In the genomic region with DNA sequence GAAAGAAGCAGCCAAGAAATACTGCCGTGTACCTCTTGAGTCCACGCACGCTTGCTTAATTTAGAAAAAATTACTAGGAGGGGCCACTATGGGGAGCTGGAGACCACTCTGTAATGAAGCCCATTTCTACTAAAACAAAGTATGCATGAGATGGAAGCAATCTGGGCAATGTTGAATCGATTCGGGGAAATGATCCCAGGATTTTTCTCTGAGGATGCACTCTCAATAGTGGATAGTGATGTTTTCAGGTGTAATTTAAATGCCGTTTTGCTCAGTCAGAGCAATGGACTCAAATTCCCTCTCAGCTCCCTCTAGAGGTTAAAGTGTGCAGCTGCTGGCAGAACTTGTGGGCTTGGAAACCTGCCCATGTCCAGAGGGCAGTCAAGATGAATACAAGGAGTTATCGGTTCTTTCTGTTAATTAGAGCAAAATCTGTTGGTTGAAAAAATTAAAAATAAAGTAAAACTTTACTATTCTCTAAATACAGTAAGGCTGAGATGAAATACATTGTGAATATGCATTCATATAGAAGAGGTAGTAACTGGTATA, we compare ENCODE assay signal across 9 cellular contexts.
DNase-seq lines count a peak whose midpoint lies in the region; ATAC-seq and TF ChIP-seq lines count a peak whose summit lies in the region.
"Had no signal": no experiment of that assay in that cellular context is flagged by ENCODE, and none has a peak within 500 bp of the region (broad histone marks: within the 10 kb centered on the region; RNA-seq: fewer than 3 reads in every experiment).

No MANE protein-coding gene starts in this region.

- no peaks in the 10 kb centered on the region for H3K4me1 Mint-ChIP-seq in stimulated activated effector memory CD8-positive, alpha-beta T cell treated with anti-CD3 and anti-CD28 coated beads, Interleukin-12 subunit alpha, Interleukin-12 subunit beta, amount 100 ng/mL, for 72 hours

- peaks cover 13% of the 10 kb centered on the region for H3K4me1 ChIP-seq in RWPE2 (ENCODE audit: insufficient read depth, poor library complexity, severe bottlenecking)

- H3K9me3 Mint-ChIP-seq in stimulated activated effector memory CD8-positive, alpha-beta T cell treated with anti-CD3 and anti-CD28 coated beads, Interleukin-12 subunit alpha, Interleukin-12 subunit beta, amount 100 ng/mL, for 72 hours: no peaks in the 10 kb centered on the region

- H3K27ac ChIP-seq in RWPE2 (ENCODE audit: poor library complexity, severe bottlenecking): no peak overlapping the region

- ATAC-seq in GM21723 (IDR thresholded peaks at IDR 0.05; ENCODE audit: unreplicated experiment) (peak; percentile 94), RWPE2 (ENCODE audit: low read depth) (peak; percentile 75), left lobe of liver (peak; percentile 99)
- ATAC-seq in stimulated activated effector memory CD8-positive, alpha-beta T cell treated with anti-CD3 and anti-CD28 coated beads, Interleukin-12 subunit alpha, Interleukin-12 subunit beta, amount 100 ng/mL, for 72 hours: peak; percentile 77

- H3K4me3 ChIP-seq in RWPE2 (ENCODE audit: severe bottlenecking) (no peak overlapping the region), cardiac fibroblast (replicated peaks in 1 of 2; ENCODE audit: low read depth in 2 of 2, low read length in 2 of 2) (no peak overlapping the region)

- H3K27ac Mint-ChIP-seq in stimulated activated effector memory CD8-positive, alpha-beta T cell treated with anti-CD3 and anti-CD28 coated beads, Interleukin-12 subunit alpha, Interleukin-12 subunit beta, amount 100 ng/mL, for 72 hours: no peak overlapping the region
- H3K27ac Mint-ChIP-seq: naive thymus-derived CD8-positive, alpha-beta T cell had no signal

- H3K4me3 Mint-ChIP-seq in stimulated activated effector memory CD8-positive, alpha-beta T cell treated with anti-CD3 and anti-CD28 coated beads, Interleukin-12 subunit alpha, Interleukin-12 subunit beta, amount 100 ng/mL, for 72 hours: no peak overlapping the region
- H3K4me3 Mint-ChIP-seq: naive thymus-derived CD8-positive, alpha-beta T cell had no signal

- TF ChIP-seq CTCF in RWPE2 (IDR thresholded peaks at IDR 0.05; ENCODE audit: poor library complexity, severe bottlenecking) (peak; percentile 99), cardiac fibroblast (IDR thresholded peaks at IDR 0.05; ENCODE audit: low read depth, low read length) (peak; percentile 86)

- no peaks in the 10 kb centered on the region for H3K27me3 ChIP-seq in RWPE2 (ENCODE audit: insufficient read depth, poor library complexity, severe bottlenecking)

- no peaks in the 10 kb centered on the region for H3K9me3 ChIP-seq in RWPE2 (ENCODE audit: severe bottlenecking)

- H3K36me3 ChIP-seq in RWPE2 (ENCODE audit: low read depth): no peaks in the 10 kb centered on the region

- H3K36me3 Mint-ChIP-seq in stimulated activated effector memory CD8-positive, alpha-beta T cell treated with anti-CD3 and anti-CD28 coated beads, Interleukin-12 subunit alpha, Interleukin-12 subunit beta, amount 100 ng/mL, for 72 hours: no peaks in the 10 kb centered on the region
- H3K36me3 Mint-ChIP-seq: naive thymus-derived CD8-positive, alpha-beta T cell had no signal

- DNase-seq in activated CD4-positive, alpha-beta T cell treated with anti-CD3 and anti-CD28 coated beads for 48 hours: peak; percentile 64
- DNase-seq in activated CD4-positive, alpha-beta T cell treated with anti-CD3 and anti-CD28 coated beads for 1 hour: no peak
- peak in 64 of 76 experiments; percentile 2 to 76 (median 38) for DNase-seq in HUDEP-2 (lab: John Stamatoyannopoulos, UW; ENCODE audit: unreplicated experiment in 76 of 76)
- DNase-seq in RWPE2 (ENCODE audit: low spot score): no peak
- DNase-seq in cardiac fibroblast (ENCODE audit: low read depth in 2 of 2): peak; percentile 88 to 89
- peak; percentile 71 for DNase-seq in left lobe of liver (ENCODE audit: low spot score)
- DNase-seq in stimulated activated effector memory CD8-positive, alpha-beta T cell treated with anti-CD3 and anti-CD28 coated beads, Interleukin-12 subunit alpha, Interleukin-12 subunit beta, amount 100 ng/mL, for 72 hours (ENCODE audit: low spot score in 2 of 2): peak; percentile 30 to 68

Comparison
In these comparisons a context has a peak if more than half of its experiments do, and no peak if none do; other contexts are left out.
1. DNase-seq: peak in activated CD4-positive, alpha-beta T cell treated with anti-CD3 and anti-CD28 coated beads for 48 hours (single experiment), HUDEP-2 (64 of 76), cardiac fibroblast (2 of 2), left lobe of liver (single experiment) and stimulated activated effector memory CD8-positive, alpha-beta T cell treated with anti-CD3 and anti-CD28 coated beads, Interleukin-12 subunit alpha, Interleukin-12 subunit beta, amount 100 ng/mL, for 72 hours (2 of 2); none in activated CD4-positive, alpha-beta T cell treated with anti-CD3 and anti-CD28 coated beads for 1 hour (single experiment) and RWPE2 (single experiment).
2. Peak in every context shown above with its lines, with median percentiles within 50 percentile points of each other: ATAC-seq.